ENCODE assay signal across 12 cellular contexts in the genomic region with DNA sequence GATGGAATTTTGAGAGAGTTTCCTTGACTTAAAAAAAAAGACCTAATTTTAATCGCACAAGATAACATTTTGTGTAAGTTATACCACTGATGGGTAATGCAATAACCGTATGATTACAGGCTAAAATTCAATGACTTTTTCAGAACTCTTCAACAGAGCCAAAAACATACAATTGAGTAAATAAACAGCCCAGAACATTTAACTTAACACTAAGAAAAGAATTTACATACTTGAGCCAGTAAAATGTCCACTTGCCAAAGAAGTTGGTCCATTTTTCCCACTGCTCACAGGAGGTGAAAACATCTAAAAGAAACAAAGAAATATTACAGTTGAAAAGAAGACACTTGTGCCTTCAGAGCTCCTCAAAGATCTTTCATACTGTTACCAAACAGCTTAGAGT. TPM values are rescaled to one million over a fixed set of nuclear protein-coding genes. Genes with fewer than 3 reads are reported as not detected.
A peak's percentile ranks its signal among the peaks of the same experiment; 100 is the strongest.
DNase-seq lines count a peak whose midpoint lies in the region; ATAC-seq and TF ChIP-seq lines count a peak whose summit lies in the region.
"Had no signal": no experiment of that assay in that cellular context is flagged by ENCODE, and none has a peak within 500 bp of the region (broad histone marks: within the 10 kb centered on the region; RNA-seq: fewer than 3 reads in every experiment).

No MANE protein-coding gene starts in this region.

- H3K79me2 ChIP-seq in mesendoderm (ENCODE audit: control insufficient read depth, insufficient read depth, low read length): peaks cover 46% of the 10 kb centered on the region

- H3K4me1 Mint-ChIP-seq in chondrocyte (ENCODE audit: low read depth): peaks cover 35% of the 10 kb centered on the region

- H2BK15ac ChIP-seq in mesendoderm (replicated peaks; ENCODE audit: low read depth): no peak overlapping the region

- H3K27me3 ChIP-seq in mesendoderm (ENCODE audit: insufficient read depth, low read length, poor library complexity): no peaks in the 10 kb centered on the region

- no peaks in the 10 kb centered on the region for H3K36me3 ChIP-seq in mesendoderm (ENCODE audit: control insufficient read depth, insufficient read depth, low read length)

- H3K27ac Mint-ChIP-seq in chondrocyte (ENCODE audit: unreplicated experiment): peak overlapping the region; percentile 52
- H3K27ac Mint-ChIP-seq: activated T-cell treated with anti-CD3 and anti-CD28 coated beads, Interleukin-2, amount 50 U/mL, for 24 hours had no signal

- peaks cover 4% of the 10 kb centered on the region for H3K4me1 ChIP-seq in mesendoderm (ENCODE audit: control insufficient read depth, low read depth, low read length)

- no peak overlapping the region for H2AK5ac ChIP-seq in mesendoderm (ENCODE audit: low read length)

- H3K4me3 ChIP-seq in HFF-Myc (replicated peaks; ENCODE audit: low read depth, low read length) (peak overlapping the region; percentile 56), mesendoderm (ENCODE audit: low read length) (no peak overlapping the region)

- no peaks in the 10 kb centered on the region for H3K27me3 Mint-ChIP-seq in chondrocyte (ENCODE audit: low read depth)

- no peak overlapping the region for H3K23ac ChIP-seq in mesendoderm (ENCODE audit: low read length)

- peak overlapping the region; percentile 85 for H3K4me3 Mint-ChIP-seq in chondrocyte (ENCODE audit: unreplicated experiment)
- H3K4me3 Mint-ChIP-seq: activated T-cell treated with anti-CD3 and anti-CD28 coated beads, Interleukin-2, amount 50 U/mL, for 24 hours had no signal

- TF ChIP-seq CTCF in HFF-Myc (IDR thresholded peaks at IDR 0.05; ENCODE audit: low read depth, low read length, missing control alignments) (no peak), chondrocyte (IDR thresholded peaks at IDR 0.05) (no peak)

- no CpG with 5 or more reads among the region's 2 CpGs for whole genome bisulfite sequencing in mesendoderm (ENCODE audit: extremely low coverage, insufficient coverage, low lambda C conversion rate)

- H2BK5ac ChIP-seq in mesendoderm (ENCODE audit: low read length): no peak overlapping the region

- no peak overlapping the region for H4K8ac ChIP-seq in mesendoderm (ENCODE audit: low read depth, low read length)

- H3K79me1 ChIP-seq in mesendoderm (ENCODE audit: low read length): peaks cover 3% of the 10 kb centered on the region

- no peak overlapping the region for H3K4me2 ChIP-seq in mesendoderm (ENCODE audit: low read length)

- H4K5ac ChIP-seq in mesendoderm (ENCODE audit: low read length): no peak overlapping the region

- H2BK120ac ChIP-seq in mesendoderm (ENCODE audit: low read depth, low read length): no peak overlapping the region

- no peak overlapping the region for H3K27ac ChIP-seq in mesendoderm (ENCODE audit: low read depth, low read length)
- H3K27ac ChIP-seq in substantia nigra (ENCODE audit: low read depth, low read length, poor library complexity, severe bottlenecking): peak overlapping the region; percentile 88

- DNase-seq in HFF-Myc (ENCODE audit: extremely low read depth, low read depth) (no peak), chondrocyte (ENCODE audit: low spot score) (no peak), mesendoderm (no peak), substantia nigra (lab: John Stamatoyannopoulos, UW) (no peak), DMS153 (lab: John Stamatoyannopoulos, UW) (no peak)
- no peak for DNase-seq in activated CD4-positive, alpha-beta T cell treated with anti-CD3 and anti-CD28 coated beads for 4 hours
- DNase-seq: activated T-cell treated with anti-CD3 and anti-CD28 coated beads, Interleukin-2, amount 50 U/mL, for 24 hours; NCI-H82; stimulated activated CD4-positive, alpha-beta T cell treated with anti-CD3 and anti-CD28 coated beads, Interleukin-4, amount 100 ng/mL, for 1 hour; T-helper 2 cell had no signal

- H3K18ac ChIP-seq in mesendoderm (ENCODE audit: low read length): no peak overlapping the region

- peak overlapping the region; percentile 5 for H3K9ac ChIP-seq in mesendoderm (ENCODE audit: low read length)

- no peak overlapping the region for H3K4ac ChIP-seq in mesendoderm (ENCODE audit: low read depth, low read length)

- H3K9me3 Mint-ChIP-seq in chondrocyte (ENCODE audit: low read depth): no peaks in the 10 kb centered on the region
- H3K9me3 Mint-ChIP-seq: activated T-cell treated with anti-CD3 and anti-CD28 coated beads, Interleukin-2, amount 50 U/mL, for 24 hours had no signal

- no peak overlapping the region for H3K56ac ChIP-seq in mesendoderm (ENCODE audit: low read length)

- no peaks in the 10 kb centered on the region for H3K36me3 Mint-ChIP-seq in chondrocyte (ENCODE audit: low read depth)

- ATAC-seq in HG03432 (IDR thresholded peaks at IDR 0.05; ENCODE audit: unreplicated experiment) (no peak), GM19351 (IDR thresholded peaks at IDR 0.05; ENCODE audit: unreplicated experiment) (no peak)

RNA-seq across cellular contexts. Expression of gene TCF4, which starts 2.9 kb away (rescaled TPM):
- 36.8 to 91.8 TPM (median 46.6 TPM) in 3 replicates for total RNA-seq in chondrocyte
- 76.2 TPM for polyA plus RNA-seq in mesendoderm (2013, experiment 1 of 2)
- polyA plus RNA-seq in mesendoderm (2013, experiment 2 of 2): 77.5 TPM
